ENCODE assay signal across 1 cellular context in the genomic region with DNA sequence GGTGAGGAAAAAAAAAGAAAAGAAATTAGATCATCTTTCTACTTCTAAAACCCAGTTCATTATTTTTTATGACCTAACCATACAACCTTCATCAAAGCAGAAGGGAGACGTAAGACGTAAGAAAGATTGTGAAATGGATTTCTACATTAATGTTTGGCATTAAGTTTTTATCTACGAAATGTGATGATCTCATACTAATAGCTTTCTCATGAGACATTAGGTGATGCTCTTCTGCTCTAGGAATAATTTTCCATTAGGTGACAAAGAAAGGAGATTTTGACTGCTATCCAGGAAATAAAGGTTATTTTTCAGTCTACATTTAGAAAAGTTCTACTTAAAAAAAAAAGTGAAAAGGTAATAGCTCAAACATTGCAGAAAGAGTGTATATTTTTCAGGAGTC.
TF ChIP-seq lines count a peak whose summit lies in the region.

No MANE protein-coding gene starts in this region.

TF ChIP-seq in HEK293, 187 proteins besides CTCF, POLR2A, EP300 and RAD21 (continued from another document):
- TF ChIP-seq TSHZ1 (tag by site-specific recombination; IDR thresholded peaks at IDR 0.05; ENCODE audit: borderline replicate concordance) (no peak), EGR2 (tag by site-specific recombination; IDR thresholded peaks at IDR 0.05; ENCODE audit: low read depth) (no peak), MEIS1 (CRISPR knock-in tag; IDR thresholded peaks at IDR 0.05; ENCODE audit: borderline replicate concordance) (no peak), ZSCAN23 (tag by site-specific recombination; IDR thresholded peaks at IDR 0.05) (no peak)
TF ChIP-seq in HEK293: peak in this region for 2.
